10 cellular contexts compared by ENCODE assay signal in genomic region chr1:67724928-67725560, GRCh38. TPM values are rescaled to one million over a fixed set of nuclear protein-coding genes. Genes with fewer than 3 reads are reported as not detected.
DNase-seq lines count a peak whose midpoint lies in the region; ATAC-seq and TF ChIP-seq lines count a peak whose summit lies in the region.
"Had no signal": no experiment of that assay in that cellular context is flagged by ENCODE, and none has a peak within 500 bp of the region (broad histone marks: within the 10 kb centered on the region; RNA-seq: fewer than 3 reads in every experiment).

No MANE protein-coding gene starts in this region.

- DNase-seq in NCI-H82 (lab: John Stamatoyannopoulos, UW), result peak; percentile 27
- DNase-seq in NCI-H82 treated with DMSO at 0.1 percent for 48 hours (lab: John Stamatoyannopoulos, UW; ENCODE audit: unreplicated experiment), result no peak
- peak in 3 of 4 donors; percentile 34 to 54 (median 42) for DNase-seq in body of pancreas
- peak; percentile 73 for DNase-seq in kidney glomerular epithelial cell (lab: John Stamatoyannopoulos, UW)
- DNase-seq in uterus, result peak in 1 of 2 donors; percentile 59
- no peak for DNase-seq in ecto neural progenitor cell (ENCODE audit: low spot score)
- DNase-seq: activated CD4-positive, alpha-beta T cell treated with anti-CD3 and anti-CD28 coated beads, Interleukin-2, amount 10 ng/mL, durations not matched to agents 7 days and 5 days; erythroblast had no signal

- no peak for TF ChIP-seq CTCF in body of pancreas (IDR thresholded peaks at IDR 0.05)
- no peak for TF ChIP-seq CTCF in uterus (IDR thresholded peaks at IDR 0.05)

- H3K4me3 ChIP-seq in body of pancreas (no peak overlapping the region), uterus (no peak overlapping the region)

- no peaks in the 10 kb centered on the region for H3K9me3 ChIP-seq in body of pancreas
- H3K9me3 ChIP-seq in uterus, result no peaks in the 10 kb centered on the region

- peaks cover 18% of the 10 kb centered on the region for H3K4me1 ChIP-seq in body of pancreas
- H3K4me1 ChIP-seq in uterus, result peaks cover 0 to 6% of the 10 kb centered on the region in 2 donors

- intact Hi-C loops in body of pancreas (cut with DNase I) (no loop called here), uterus (cut with DNase I; ENCODE audit: low total_unique reads) (no loop called here)

- H3K27me3 ChIP-seq in body of pancreas, result no peaks in the 10 kb centered on the region
- no peaks in the 10 kb centered on the region for H3K27me3 ChIP-seq in uterus

- peak overlapping the region in 2 of 4 donors; percentile 40 to 59 for H3K27ac ChIP-seq in body of pancreas
- peak overlapping the region; percentile 12 to 49 for H3K27ac ChIP-seq in uterus

- peak; percentile 67 for ATAC-seq in body of pancreas
- ATAC-seq in HG02970 (IDR thresholded peaks at IDR 0.05; ENCODE audit: low FRiP score, unreplicated experiment), result no peak
- ATAC-seq in GM19351 (IDR thresholded peaks at IDR 0.05; ENCODE audit: unreplicated experiment), result no peak

- TF ChIP-seq POLR2A in body of pancreas (IDR thresholded peaks at IDR 0.05), result no peak
- no peak for TF ChIP-seq POLR2A in uterus (IDR thresholded peaks at IDR 0.05)

- 57 to 59% methylated on average over 3 of the region's 3 CpGs for WGBS in body of pancreas, 2 donors

- H3K36me3 ChIP-seq in body of pancreas (replicated peaks in 1 of 2; ENCODE audit: insufficient read depth in 1 of 2, low read depth in 2 of 2) (no peaks in the 10 kb centered on the region), uterus (no peaks in the 10 kb centered on the region)

RNA-seq across cellular contexts. Expression of gene GADD45A, which starts 40.0 kb away (rescaled TPM):
- total RNA-seq in body of pancreas (10 to 100 TPM; 18.5 to 28.3 TPM), uterus (10 to 100 TPM; 11.1 to 35.6 (median 20.3) TPM)

Comparison
In these comparisons a context has a peak if more than half of its experiments do, and no peak if none do; other contexts are left out.
1. DNase-seq: peak in NCI-H82 (single experiment), body of pancreas (3 of 4) and kidney glomerular epithelial cell (single experiment); none in NCI-H82 treated with DMSO at 0.1 percent for 48 hours (single experiment) and ecto neural progenitor cell (single experiment).